11 cellular contexts compared by ENCODE assay signal in genomic region chr19:42850981-42851717, GRCh38. TPM values are rescaled to one million over a fixed set of nuclear protein-coding genes. Genes with fewer than 3 reads are reported as not detected.
DNase-seq lines count a peak whose midpoint lies in the region; ATAC-seq, FAIRE-seq and TF ChIP-seq lines count a peak whose summit lies in the region.
"Had no signal": no experiment of that assay in that cellular context is flagged by ENCODE, and none has a peak within 500 bp of the region (broad histone marks: within the 10 kb centered on the region; RNA-seq: fewer than 3 reads in every experiment).

No MANE protein-coding gene starts in this region.

- ATAC-seq in GM18520 (IDR thresholded peaks at IDR 0.05; ENCODE audit: unreplicated experiment) = no peak
- no peak for ATAC-seq in GM19328 (IDR thresholded peaks at IDR 0.05; ENCODE audit: unreplicated experiment)

- peaks cover 47% of the 10 kb centered on the region for H3K4me1 ChIP-seq in PC-9 (replicated peaks; ENCODE audit: insufficient read depth)
- no peaks in the 10 kb centered on the region for H3K4me1 ChIP-seq in endothelial cell of umbilical vein (ENCODE audit: control insufficient read depth, extremely low read depth, insufficient read depth, low read length)

- FAIRE-seq in endothelial cell of umbilical vein (lab: Jason Lieb, UNC) = no peak

- no peaks in the 10 kb centered on the region for H3K9me1 ChIP-seq in endothelial cell of umbilical vein (replicated peaks; ENCODE audit: control insufficient read depth, extremely low read depth, insufficient read depth, low read length)

- CTCF ChIA-PET in BJ (lab: Yijun Ruan, JAX) (no interaction called here), PC-9 (lab: Charles Lee) (no interaction called here), endothelial cell of umbilical vein (lab: Charles Lee) (no interaction called here)

- H3K36me3 ChIP-seq in BJ (ENCODE audit: control insufficient read depth, insufficient read depth, low read length) (no peaks in the 10 kb centered on the region), PC-9 (ENCODE audit: low read depth) (no peaks in the 10 kb centered on the region), endothelial cell of umbilical vein (ENCODE audit: control insufficient read depth in 2 of 2, extremely low read depth in 1 of 2, insufficient read depth in 2 of 2, low read length in 2 of 2) (no peaks in the 10 kb centered on the region)

- H3K27ac ChIP-seq in PC-9 (peak overlapping the region; percentile 96), endothelial cell of umbilical vein (ENCODE audit: insufficient read depth, low read depth, low read length) (peak overlapping the region; percentile 61)

- no peaks in the 10 kb centered on the region for H3K27me3 ChIP-seq in BJ (ENCODE audit: control insufficient read depth, insufficient read depth, low read length)
- no peaks in the 10 kb centered on the region for H3K27me3 ChIP-seq in PC-9 (ENCODE audit: insufficient read depth, low read depth)
- no peaks in the 10 kb centered on the region for H3K27me3 ChIP-seq in endothelial cell of umbilical vein (ENCODE audit: control insufficient read depth in 2 of 2, insufficient read depth in 2 of 2, low read length in 2 of 2)

- intact Hi-C loops in PC-9 (cut with micrococcal nuclease; ENCODE audit: unreplicated experiment) = loop anchor here (1.0 to 2.0 kb wide), 2 partner anchors 20 to 24 kb away; no protein-coding TSS in a partner anchor
- intact Hi-C loops in endothelial cell of umbilical vein (cut with micrococcal nuclease) = no loop called here

- H2AFZ ChIP-seq in PC-9 (no peak overlapping the region), endothelial cell of umbilical vein (ENCODE audit: low read depth, low read length) (no peak overlapping the region)

- no peak for TF ChIP-seq POLR2A in endothelial cell of umbilical vein (IDR thresholded peaks at IDR 0.05; ENCODE audit: low read depth, low read length)

- peak overlapping the region; percentile 23 for H3K9ac ChIP-seq in endothelial cell of umbilical vein (replicated peaks; ENCODE audit: extremely low read depth, insufficient read depth, low read length)

- BruUV-seq in PC-9 (replicated peaks; lab: Mats Ljungman, UMichigan) (no TSS peak), endothelial cell of umbilical vein (replicated peaks; lab: Mats Ljungman, UMichigan) (TSS peak; percentile 93)

- H3K4me2 ChIP-seq in PC-9 = peak overlapping the region; percentile 66
- H3K4me2 ChIP-seq in endothelial cell of umbilical vein (ENCODE audit: insufficient read depth, low read length) = no peak overlapping the region

- no peaks in the 10 kb centered on the region for H3K79me2 ChIP-seq in PC-9 (ENCODE audit: low read depth)
- no peaks in the 10 kb centered on the region for H3K79me2 ChIP-seq in endothelial cell of umbilical vein (ENCODE audit: control insufficient read depth, insufficient read depth, low read length)

- TF ChIP-seq CTCF in BJ (IDR thresholded peaks at IDR 0.05; ENCODE audit: insufficient read depth, low read depth, low read length) = no peak
- no peak for TF ChIP-seq CTCF in PC-9 (conservative IDR thresholded peaks at IDR 0.05)
- no peak for TF ChIP-seq CTCF in endothelial cell of umbilical vein (IDR thresholded peaks at IDR 0.05; ENCODE audit: extremely low read depth in 1 of 2, insufficient read depth in 1 of 2, low read depth in 1 of 2, low read length in 2 of 2)

- dilution Hi-C loops in endothelial cell of umbilical vein (cut with MboI; ENCODE audit: extremely low pct_ligation_motif_present, low sequenced_read_pairs) = no loop called here

- DNase-seq in BJ (ENCODE audit: low read depth) (peak; percentile 99), PC-9 (peak; percentile 70 to 94), endothelial cell of umbilical vein (ENCODE audit: low read depth, low spot score) (no peak), myocyte (ENCODE audit: low read depth) (peak; percentile 85), DMS79 treated with DMSO at 0.1 percent for 48 hours (lab: John Stamatoyannopoulos, UW) (no peak), Ammon's horn (ENCODE audit: low spot score) (no peak)
- DNase-seq: DMS 273 treated with DMSO at 0.1 percent for 48 hours, midbrain had no signal

- POLR2A ChIA-PET in BJ (lab: Charles Lee) = interaction anchor here (0.6 to 1.1 kb wide), 2 partner anchors 26 to 37 kb away, joined by 3 read pairs; no protein-coding TSS in a partner anchor
- POLR2A ChIA-PET in PC-9 (lab: Charles Lee; ENCODE audit: unreplicated experiment) = no interaction called here
- POLR2A ChIA-PET in endothelial cell of umbilical vein (lab: Charles Lee) = no interaction called here

- H4K20me1 ChIP-seq in PC-9 (ENCODE audit: insufficient read depth) = no peaks in the 10 kb centered on the region
- H4K20me1 ChIP-seq in endothelial cell of umbilical vein (replicated peaks; ENCODE audit: control insufficient read depth, extremely low read depth, insufficient read depth, low read length) = no peaks in the 10 kb centered on the region

- H3K9me2 ChIP-seq in PC-9 (ENCODE audit: insufficient read depth) = no peaks in the 10 kb centered on the region

- H3K4me3 ChIP-seq in BJ (ENCODE audit: low read depth, low read length) = no peak overlapping the region
- H3K4me3 ChIP-seq in PC-9 = no peak overlapping the region
- H3K4me3 ChIP-seq in endothelial cell of umbilical vein (replicated peaks in 1 of 3; ENCODE audit: insufficient read depth in 1 of 3, low read depth in 1 of 3, low read length in 3 of 3) = no peak overlapping the region

- peaks cover 29% of the 10 kb centered on the region for H3F3A ChIP-seq in PC-9 (ENCODE audit: insufficient read depth, low read depth)

- no peaks in the 10 kb centered on the region for H3K9me3 ChIP-seq in PC-9 (ENCODE audit: insufficient read depth, low read depth)
- no peaks in the 10 kb centered on the region for H3K9me3 ChIP-seq in endothelial cell of umbilical vein (replicated peaks; ENCODE audit: control insufficient read depth, insufficient read depth, low read length)

TF ChIP-seq in endothelial cell of umbilical vein, 7 proteins besides CTCF, POLR2A, EP300 and RAD21:
- TF ChIP-seq JUN (IDR thresholded peaks at IDR 0.05; ENCODE audit: borderline replicate concordance, insufficient read depth, insufficient read length, low read depth) = no peak
- TF ChIP-seq POLR2AphosphoS5 (IDR thresholded peaks at IDR 0.05; ENCODE audit: insufficient read depth, low read depth, low read length) = no peak
- TF ChIP-seq MAX (IDR thresholded peaks at IDR 0.05; ENCODE audit: insufficient read depth, insufficient read length) = no peak
- TF ChIP-seq FOS (IDR thresholded peaks at IDR 0.05; ENCODE audit: borderline replicate concordance, insufficient read depth, low read length) = peak; percentile 19
- TF ChIP-seq GATA2 (IDR thresholded peaks at IDR 0.05; ENCODE audit: insufficient read depth, insufficient read length, low read depth, low read length) = peak; percentile 54
- no peak for TF ChIP-seq EZH2 (IDR thresholded peaks at IDR 0.05; ENCODE audit: borderline replicate concordance, low read depth, low read length, severe bottlenecking)
- TF ChIP-seq MYC (IDR thresholded peaks at IDR 0.05; ENCODE audit: low read depth, low read length) = no peak

RNA-seq across cellular contexts. Expression of gene PSG1, which starts 28.4 kb away (rescaled TPM):
- 14.4 and 17.1 TPM in 2 replicates for polyA plus RNA-seq in BJ (2011; rRNA removed)
- polyA minus RNA-seq in BJ (2011; rRNA and poly(A)+ RNA removed) = 1.4 and 2.7 TPM in 2 replicates
- total RNA-seq in PC-9 (2021) = 0.72 TPM in 1 of 2 replicates, not detected in the other
- total RNA-seq in endothelial cell of umbilical vein = not detected in 2 replicates
- polyA plus RNA-seq in endothelial cell of umbilical vein = not detected in 2 replicates
- polyA plus RNA-seq in endothelial cell of umbilical vein (2011; cell fraction: cytosol; rRNA removed) = not detected in 2 replicates
- polyA plus RNA-seq in endothelial cell of umbilical vein (2011; cell fraction: nucleus; rRNA removed) = not detected in 2 replicates
- 0.52 and 2.3 TPM in 2 replicates for polyA plus RNA-seq in endothelial cell of umbilical vein (2012)
- polyA minus RNA-seq in endothelial cell of umbilical vein = not detected in 2 replicates
- polyA minus RNA-seq in endothelial cell of umbilical vein (2011; cell fraction: cytosol; rRNA and poly(A)+ RNA removed) = not detected
- polyA minus RNA-seq in endothelial cell of umbilical vein (2011; cell fraction: nucleus; rRNA and poly(A)+ RNA removed) = not detected in 2 replicates
- 4.7 and 16.3 TPM in 2 replicates for total RNA-seq in myocyte
- polyA plus RNA-seq in myocyte (2012) = 2.3 TPM
- total RNA-seq: NCI-H460 had no signal

Comparison
In these comparisons a context has a peak if more than half of its experiments do, and no peak if none do; other contexts are left out.
1. DNase-seq: peak in BJ (single experiment), PC-9 (2 of 2) and myocyte (single experiment); none in endothelial cell of umbilical vein (single experiment), DMS79 treated with DMSO at 0.1 percent for 48 hours (single experiment) and Ammon's horn (single experiment).